ENCODE assay signal across 15 cellular contexts in the genomic region with DNA sequence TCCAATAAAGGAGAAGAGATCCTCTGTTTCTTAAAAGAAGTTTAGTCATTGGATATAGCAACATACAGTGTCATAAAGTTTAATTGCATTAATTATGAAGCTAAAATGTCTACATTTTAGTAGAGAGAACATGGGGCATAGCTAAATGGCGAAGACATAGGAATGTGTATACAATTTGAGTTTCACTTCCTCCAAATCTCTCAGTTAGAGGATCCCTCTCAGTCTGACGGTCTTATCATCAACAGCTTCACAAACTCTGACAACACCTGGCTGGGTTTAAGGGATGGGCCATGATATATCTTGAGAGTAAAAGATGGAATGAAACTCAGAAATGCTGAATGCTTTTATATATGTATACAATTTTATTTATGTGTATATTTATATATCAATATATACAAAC.
DNase-seq lines count a peak whose midpoint lies in the region; ATAC-seq and TF ChIP-seq lines count a peak whose summit lies in the region.
"Had no signal": no experiment of that assay in that cellular context is flagged by ENCODE, and none has a peak within 500 bp of the region (broad histone marks: within the 10 kb centered on the region; RNA-seq: fewer than 3 reads in every experiment).

No MANE protein-coding gene starts in this region.

- H3K4me1 Mint-ChIP-seq in CD4-positive, alpha-beta memory T cell, result peaks cover 0 to 1% (median 0%) of the 10 kb centered on the region in 4 donors
- peaks cover 14% of the 10 kb centered on the region for H3K4me1 Mint-ChIP-seq in chondrocyte (ENCODE audit: low read depth)

- 92 to 96% methylated on average over 2 of the region's 2 CpGs for WGBS in GM23248 (ENCODE audit: low coverage in 1 of 2, low lambda C conversion rate in 2 of 2, missing lambda C conversion rate in 2 of 2), 2 experiments

- intact Hi-C loops in gastrocnemius medialis (cut with DNase I; ENCODE audit: low total_unique reads), result no loop called here
- intact Hi-C loops in CD4-positive, alpha-beta memory T cell (cut with micrococcal nuclease), result no loop called here

- H3K36me3 ChIP-seq in GM23248 (ENCODE audit: low read depth), result no peaks in the 10 kb centered on the region
- no peaks in the 10 kb centered on the region for H3K36me3 ChIP-seq in gastrocnemius medialis
- H3K36me3 ChIP-seq in CD4-positive, alpha-beta memory T cell (ENCODE audit: insufficient read depth, low read length), result no peaks in the 10 kb centered on the region
- H3K36me3 ChIP-seq: adrenal gland had no signal

- H3K4me1 ChIP-seq in GM23248 (ENCODE audit: insufficient read depth) (peaks cover 59% of the 10 kb centered on the region), gastrocnemius medialis (peaks cover 87 to 91% of the 10 kb centered on the region in 2 donors)
- no peaks in the 10 kb centered on the region for H3K4me1 ChIP-seq in CD4-positive, alpha-beta memory T cell (ENCODE audit: insufficient read depth, low read length)

- H3K79me2 ChIP-seq in GM23248 (ENCODE audit: insufficient read depth), result peaks cover 6% of the 10 kb centered on the region; the same call in 1 of the 2 replicates

- ATAC-seq in HG03558 (IDR thresholded peaks at IDR 0.05; ENCODE audit: extremely low read depth, unreplicated experiment) (peak; percentile 44), gastrocnemius medialis (no peak)

- CTCF ChIA-PET in CD4-positive, alpha-beta memory T cell (lab: Charles Lee; ENCODE audit: partially characterized antibody), result interaction anchor here (0.7 to 5.0 kb wide), 4 partner anchors 15 to 114 kb away, joined by 3 to 37 read pairs (median 16); no protein-coding TSS in a partner anchor

- TF ChIP-seq POLR2A in gastrocnemius medialis (IDR thresholded peaks at IDR 0.05), result no peak

- TF ChIP-seq CTCF in gastrocnemius medialis (IDR thresholded peaks at IDR 0.05 in 4 of 5, conservative IDR thresholded peaks at IDR 0.05 in 1 of 5) (no peak), chondrocyte (IDR thresholded peaks at IDR 0.05) (no peak)

- H3K4me3 ChIP-seq in GM23248 (no peak overlapping the region), gastrocnemius medialis (no peak overlapping the region)
- no peak overlapping the region for H3K4me3 ChIP-seq in CD4-positive, alpha-beta memory T cell (ENCODE audit: low read length in 2 of 2)
- H3K4me3 ChIP-seq: adrenal gland had no signal

- H3K9me3 Mint-ChIP-seq in CD4-positive, alpha-beta memory T cell, result no peaks in the 10 kb centered on the region
- no peaks in the 10 kb centered on the region for H3K9me3 Mint-ChIP-seq in chondrocyte (ENCODE audit: low read depth)

- peaks cover 22% of the 10 kb centered on the region; the same call in 1 of the 2 replicates for H3F3A ChIP-seq in GM23248 (ENCODE audit: insufficient read depth)

- H3K9me3 ChIP-seq in GM23248 (ENCODE audit: low read depth), result no peaks in the 10 kb centered on the region
- no peaks in the 10 kb centered on the region for H3K9me3 ChIP-seq in gastrocnemius medialis
- H3K9me3 ChIP-seq in CD4-positive, alpha-beta memory T cell (ENCODE audit: control insufficient read depth in 1 of 2, low read length in 2 of 2), result no peaks in the 10 kb centered on the region
- H3K9me3 ChIP-seq: adrenal gland had no signal

- DNase-seq in DMS 273 (lab: John Stamatoyannopoulos, UW; ENCODE audit: unreplicated experiment) (peak; percentile 58), DMS 273 treated with DMSO at 0.1 percent for 48 hours (lab: John Stamatoyannopoulos, UW) (no peak), GM23248 (no peak), gastrocnemius medialis (no peak), chondrocyte (ENCODE audit: low spot score) (no peak), NCI-H2107 treated with DMSO at 0.1 percent for 48 hours (lab: John Stamatoyannopoulos, UW; ENCODE audit: unreplicated experiment) (no peak)
- DNase-seq in CD4-positive, alpha-beta memory T cell, result no peak
- DNase-seq: activated CD8-positive, alpha-beta memory T cell treated with anti-CD3 and anti-CD28 coated beads for 24 hours; adrenal gland; hippocampal formation; mesendoderm; NCI-H1694; retina had no signal

- H3K9me2 ChIP-seq in GM23248 (ENCODE audit: insufficient read depth), result no peaks in the 10 kb centered on the region

- peaks cover 2% of the 10 kb centered on the region in 2 donors for H3K36me3 Mint-ChIP-seq in CD4-positive, alpha-beta memory T cell
- H3K36me3 Mint-ChIP-seq in chondrocyte (ENCODE audit: low read depth), result no peaks in the 10 kb centered on the region

- no peak overlapping the region for H3K4me3 Mint-ChIP-seq in CD4-positive, alpha-beta memory T cell
- no peak overlapping the region for H3K4me3 Mint-ChIP-seq in chondrocyte (ENCODE audit: unreplicated experiment)

- H3K27ac Mint-ChIP-seq in CD4-positive, alpha-beta memory T cell, result no peak overlapping the region
- H3K27ac Mint-ChIP-seq in chondrocyte (ENCODE audit: unreplicated experiment), result no peak overlapping the region

- H3K27me3 ChIP-seq in GM23248 (replicated peaks; ENCODE audit: insufficient read depth) (no peaks in the 10 kb centered on the region), gastrocnemius medialis (no peaks in the 10 kb centered on the region)
- H3K27me3 ChIP-seq in CD4-positive, alpha-beta memory T cell (ENCODE audit: insufficient read depth, low read length), result no peaks in the 10 kb centered on the region
- H3K27me3 ChIP-seq: adrenal gland had no signal

- H3K4me2 ChIP-seq in GM23248 (ENCODE audit: unreplicated experiment), result no peak overlapping the region

- H3K27ac ChIP-seq in GM23248 (0 out of 2 replicates have a peak overlapping the region, but pooled peaks have one; percentile 61), gastrocnemius medialis (peak overlapping the region; percentile 25 to 59 (median 44))
- no peak overlapping the region for H3K27ac ChIP-seq in CD4-positive, alpha-beta memory T cell (ENCODE audit: low read depth, low read length)
- H3K27ac ChIP-seq: 22Rv1, adrenal gland had no signal

- no peaks in the 10 kb centered on the region for H3K27me3 Mint-ChIP-seq in CD4-positive, alpha-beta memory T cell
- no peaks in the 10 kb centered on the region for H3K27me3 Mint-ChIP-seq in chondrocyte (ENCODE audit: low read depth)

- H2AFZ ChIP-seq in GM23248, result no peak overlapping the region

- H3K9ac ChIP-seq in GM23248, result no peak overlapping the region

- in situ Hi-C loops in GM23248 (cut with MboI) (no loop called here), gastrocnemius medialis (cut with MboI; ENCODE audit: low sequenced_read_pairs in 4 of 4) (loop anchor here in 1 of 4 donors (25.0 kb wide), 1 partner anchor 207 kb away; no protein-coding TSS in a partner anchor)

- no peaks in the 10 kb centered on the region for H4K20me1 ChIP-seq in GM23248 (ENCODE audit: insufficient read depth)

- POLR2A ChIA-PET in CD4-positive, alpha-beta memory T cell (lab: Charles Lee; ENCODE audit: partially characterized antibody), result no interaction called here
